ENCODE assay signal across 33 cellular contexts in the genomic region with DNA sequence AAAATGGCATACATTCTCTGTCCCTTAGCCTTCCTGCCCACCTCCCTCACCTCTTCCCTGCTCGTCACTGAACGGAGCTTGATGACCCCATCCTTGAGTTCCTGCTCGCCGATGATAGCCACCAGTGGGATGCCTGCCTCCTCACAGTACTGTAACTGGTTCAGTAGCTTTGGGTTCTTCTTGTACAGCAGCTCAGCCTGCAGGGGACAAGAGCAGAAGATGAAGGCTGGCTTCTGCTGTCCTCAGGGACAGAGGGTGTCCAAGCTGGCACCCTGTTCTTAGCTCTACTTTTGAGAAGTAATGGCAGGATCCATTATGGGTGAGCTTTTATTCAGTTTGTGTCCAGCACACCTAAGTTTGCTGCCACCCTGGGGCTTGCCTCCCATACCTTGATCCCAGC. TPM values are rescaled to one million over a fixed set of nuclear protein-coding genes. Genes with fewer than 3 reads are reported as not detected.
"Had no signal": no experiment of that assay in that cellular context is flagged by ENCODE, and none has a peak within 500 bp of the region (broad histone marks: within the 10 kb centered on the region; RNA-seq: fewer than 3 reads in every experiment).

No MANE protein-coding gene starts in this region.

- H3K36me3 Mint-ChIP-seq: activated naive CD4-positive, alpha-beta T cell treated with anti-CD3 and anti-CD28 coated beads, Interleukin-2, amount 50 U/mL, for 72 hours had no signal

- H3K4me3 ChIP-seq: breast epithelium, dorsolateral prefrontal cortex, gastroesophageal sphincter, heart left ventricle, pancreas, prostate gland, smooth muscle cell, transverse colon had no signal

- H3K4me1 Mint-ChIP-seq: central memory CD8-positive, alpha-beta T cell; immature natural killer cell; mesothelial cell of epicardium; T-cell had no signal

- ATAC-seq: gastroesophageal sphincter, heart left ventricle, left colon, pancreas, T-cell had no signal

- H3K27ac Mint-ChIP-seq: mesothelial cell of epicardium had no signal

- H3K4me1 ChIP-seq: breast epithelium, pancreas, prostate gland had no signal

- H3K4me3 Mint-ChIP-seq: central memory CD8-positive, alpha-beta T cell; immature natural killer cell; mesothelial cell of epicardium; naive B cell; T-cell had no signal

- H3K9me3 Mint-ChIP-seq: activated naive CD4-positive, alpha-beta T cell treated with anti-CD3 and anti-CD28 coated beads, Interleukin-2, amount 50 U/mL, for 72 hours; central memory CD8-positive, alpha-beta T cell; immature natural killer cell; mesothelial cell of epicardium; naive B cell; T-cell had no signal

- DNase-seq: activated CD4-positive, alpha-beta T cell treated with anti-CD3 and anti-CD28 coated beads for 48 hours; activated CD4-positive, alpha-beta T cell treated with anti-CD3 and anti-CD28 coated beads, Interleukin-2, amount 50 U/mL, for 48 hours; activated CD8-positive, alpha-beta memory T cell treated with anti-CD3 and anti-CD28 coated beads, Interleukin-2, amount 50 U/mL, for 48 hours; activated naive CD4-positive, alpha-beta T cell; activated T-cell treated with anti-CD3 and anti-CD28 coated beads, Interleukin-2, amount 50 U/mL, for 48 hours; dorsolateral prefrontal cortex; effector memory CD4-positive, alpha-beta T cell; heart left ventricle; hypothalamus; immature natural killer cell; kidney; left colon; mammary epithelial cell; naive B cell; pancreas; retina; stimulated activated CD4-positive, alpha-beta T cell treated with anti-CD3 and anti-CD28 coated beads, Interleukin-1b, Interleukin-23, amount 100 ng/mL, for 48 hours; stimulated activated CD4-positive, alpha-beta T cell treated with anti-CD3 and anti-CD28 coated beads, Interleukin-4, amount 100 ng/mL, for 4 hours; stimulated activated CD8-positive, alpha-beta memory T cell treated with anti-CD3 and anti-CD28 coated beads, Interleukin-4, amount 100 ng/mL, for 48 hours; stimulated activated naive CD4-positive, alpha-beta T cell; T-cell; T-helper 9 cell; transverse colon had no signal

- H3K9me3 ChIP-seq: breast epithelium, gastroesophageal sphincter, heart left ventricle, pancreas, prostate gland, transverse colon had no signal

- H3K27me3 ChIP-seq: breast epithelium, dorsolateral prefrontal cortex, gastroesophageal sphincter, heart left ventricle, pancreas, transverse colon had no signal

- H3K27me3 Mint-ChIP-seq: central memory CD8-positive, alpha-beta T cell; naive B cell; T-cell had no signal

- H3K27ac ChIP-seq: breast epithelium, dorsolateral prefrontal cortex, gastroesophageal sphincter, heart left ventricle, pancreas, prostate gland, transverse colon, VCaP had no signal

RNA-seq across cellular contexts. Expression of a gene that starts 1.3 kb away (rescaled TPM):
- total RNA-seq: fibroblast of villous mesenchyme, urinary bladder had no signal
- polyA plus RNA-seq: immature natural killer cell had no signal
